13 cellular contexts compared by ENCODE assay signal in genomic region chrX:118971552-118971951, GRCh38. TPM values are rescaled to one million over a fixed set of nuclear protein-coding genes. Genes with fewer than 3 reads are reported as not detected.
"Had no signal": no experiment of that assay in that cellular context is flagged by ENCODE, and none has a peak within 500 bp of the region (broad histone marks: within the 10 kb centered on the region; RNA-seq: fewer than 3 reads in every experiment).

No MANE protein-coding gene starts in this region.

- DNase-seq: activated CD4-positive, alpha-beta T cell treated with anti-CD3 and anti-CD28 coated beads, Interleukin-2, amount 10 ng/mL, durations not matched to agents 24 days and 14 days; activated naive CD4-positive, alpha-beta T cell treated with anti-CD3 and anti-CD28 coated beads for 36 hours; foreskin melanocyte; head of caudate nucleus; left lung; nucleus accumbens; stimulated activated naive CD4-positive, alpha-beta T cell; substantia nigra; transverse colon had no signal

- FAIRE-seq: colon, keratinocyte had no signal

- H3K36me3 ChIP-seq: left lung, transverse colon had no signal

- H3K9me3 ChIP-seq: left lung, transverse colon had no signal

- H3K4me3 ChIP-seq: left lung, transverse colon had no signal

- H3K4me1 ChIP-seq: left lung had no signal

- H3K27ac ChIP-seq: left lung, transverse colon had no signal

- ATAC-seq: left lung; natural killer cell treated with Interleukin-12 subunit alpha and Interleukin-12 subunit beta and Interleukin-15 and Interleukin-18, amount 100 ng/mL, for 72 hours; sciatic nerve had no signal

RNA-seq across cellular contexts. Expression of gene LONRF3, which starts 2.9 kb away (rescaled TPM):
- polyA plus RNA-seq: keratinocyte had no signal
